In the genomic region with DNA sequence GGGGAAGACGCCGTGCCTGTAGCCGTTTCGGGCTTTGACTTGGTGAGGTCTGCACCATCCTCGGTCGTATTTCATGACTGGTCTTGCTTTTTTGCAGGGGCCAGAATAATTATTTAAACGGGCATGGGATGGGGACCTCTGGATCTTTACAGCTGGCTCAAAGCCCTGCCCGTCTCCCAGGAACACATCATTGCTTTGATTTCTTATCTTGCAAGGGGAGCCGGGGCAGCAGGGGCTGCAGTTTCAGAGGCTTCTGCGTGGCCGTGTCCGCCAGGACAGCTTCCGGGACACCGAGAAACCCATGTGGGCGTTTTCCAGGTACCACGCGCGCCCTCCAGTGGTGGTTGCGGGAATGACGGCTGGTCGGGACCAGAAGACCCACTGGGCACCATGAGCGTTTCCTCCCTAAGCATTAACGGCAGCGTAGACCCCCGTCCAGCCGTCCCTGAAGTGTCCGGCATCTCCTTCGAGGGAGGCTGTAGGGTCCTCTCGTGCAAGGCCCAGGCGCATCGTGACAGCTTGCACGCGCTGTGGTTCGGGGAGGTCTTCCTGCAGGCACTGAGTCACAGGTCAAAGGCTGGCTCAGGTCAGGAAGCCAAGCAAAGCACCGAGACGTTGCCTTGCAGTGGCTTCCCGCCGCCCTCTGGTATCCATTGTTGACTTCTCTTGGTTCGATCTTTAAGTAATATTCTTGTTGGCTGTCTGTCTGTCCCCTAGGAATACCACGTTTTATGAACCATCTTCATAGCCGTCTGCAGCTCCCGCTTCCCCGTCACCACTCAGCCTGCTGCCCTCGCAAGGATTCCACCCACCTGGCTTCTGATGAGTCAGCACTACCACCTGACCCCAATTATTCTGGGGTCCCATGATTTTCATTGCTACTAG, we compare ENCODE assay signal across 1 cellular context.
TF ChIP-seq lines count a peak whose summit lies in the region.

No MANE protein-coding gene starts in this region.

TF ChIP-seq in IMR-90, 13 proteins besides CTCF, POLR2A, EP300 and RAD21:
- TF ChIP-seq NFE2L2 (IDR thresholded peaks at IDR 0.05; ENCODE audit: low read depth, low read length) (no peak), SMC3 (IDR thresholded peaks at IDR 0.05; ENCODE audit: low read depth, low read length) (peak; percentile 50), RCOR1 (IDR thresholded peaks at IDR 0.05; ENCODE audit: insufficient replicate concordance, low read length) (no peak), MAFK (IDR thresholded peaks at IDR 0.05; ENCODE audit: low read depth, low read length) (no peak), MAZ (IDR thresholded peaks at IDR 0.05; ENCODE audit: borderline replicate concordance, low read depth, low read length) (peak; percentile 29; the same call in 1 of the 2 replicates)
- TF ChIP-seq, protein P1, sequence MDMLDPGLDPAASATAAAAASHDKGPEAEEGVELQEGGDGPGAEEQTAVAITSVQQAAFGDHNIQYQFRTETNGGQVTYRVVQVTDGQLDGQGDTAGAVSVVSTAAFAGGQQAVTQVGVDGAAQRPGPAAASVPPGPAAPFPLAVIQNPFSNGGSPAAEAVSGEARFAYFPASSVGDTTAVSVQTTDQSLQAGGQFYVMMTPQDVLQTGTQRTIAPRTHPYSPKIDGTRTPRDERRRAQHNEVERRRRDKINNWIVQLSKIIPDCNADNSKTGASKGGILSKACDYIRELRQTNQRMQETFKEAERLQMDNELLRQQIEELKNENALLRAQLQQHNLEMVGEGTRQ (IDR thresholded peaks at IDR 0.05; ENCODE audit: low read depth, low read length): 0 out of 2 replicates have a peak, but pooled peaks have one; percentile 20
- TF ChIP-seq, protein P2, sequence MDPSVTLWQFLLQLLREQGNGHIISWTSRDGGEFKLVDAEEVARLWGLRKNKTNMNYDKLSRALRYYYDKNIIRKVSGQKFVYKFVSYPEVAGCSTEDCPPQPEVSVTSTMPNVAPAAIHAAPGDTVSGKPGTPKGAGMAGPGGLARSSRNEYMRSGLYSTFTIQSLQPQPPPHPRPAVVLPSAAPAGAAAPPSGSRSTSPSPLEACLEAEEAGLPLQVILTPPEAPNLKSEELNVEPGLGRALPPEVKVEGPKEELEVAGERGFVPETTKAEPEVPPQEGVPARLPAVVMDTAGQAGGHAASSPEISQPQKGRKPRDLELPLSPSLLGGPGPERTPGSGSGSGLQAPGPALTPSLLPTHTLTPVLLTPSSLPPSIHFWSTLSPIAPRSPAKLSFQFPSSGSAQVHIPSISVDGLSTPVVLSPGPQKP (IDR thresholded peaks at IDR 0.05; ENCODE audit: borderline replicate concordance, low read depth, low read length): no peak
